ENCODE assay signal across 8 cellular contexts in genomic region chr17:50206604-50207293, GRCh38. TPM values are rescaled to one million over a fixed set of nuclear protein-coding genes. Genes with fewer than 3 reads are reported as not detected.
DNase-seq lines count a peak whose midpoint lies in the region; ATAC-seq and TF ChIP-seq lines count a peak whose summit lies in the region.

No MANE protein-coding gene starts in this region.

- no peaks in the 10 kb centered on the region for H3K27me3 ChIP-seq in ovary

- peaks cover 43% of the 10 kb centered on the region for H3K4me1 ChIP-seq in ovary (ENCODE audit: insufficient read depth)

- H3K27ac Mint-ChIP-seq in stimulated activated effector memory CD8-positive, alpha-beta T cell treated with anti-CD3 and anti-CD28 coated beads, Interleukin-12 subunit alpha, Interleukin-12 subunit beta, amount 100 ng/mL, for 72 hours = no peak overlapping the region
- no peak overlapping the region for H3K27ac Mint-ChIP-seq in activated CD8-positive, alpha-beta memory T cell treated with anti-CD3 and anti-CD28 coated beads, Interleukin-2, amount 10 ng/mL, durations not matched to agents 7 days and 5 days

- H3K36me3 ChIP-seq in ovary = no peaks in the 10 kb centered on the region

- TF ChIP-seq CTCF in epithelial cell of proximal tubule (conservative IDR thresholded peaks at IDR 0.05; ENCODE audit: low read depth, low read length) (no peak), ovary (IDR thresholded peaks at IDR 0.05) (no peak)

- H3K4me1 Mint-ChIP-seq in stimulated activated effector memory CD8-positive, alpha-beta T cell treated with anti-CD3 and anti-CD28 coated beads, Interleukin-12 subunit alpha, Interleukin-12 subunit beta, amount 100 ng/mL, for 72 hours = peaks cover 19% of the 10 kb centered on the region
- H3K4me1 Mint-ChIP-seq in activated CD8-positive, alpha-beta memory T cell treated with anti-CD3 and anti-CD28 coated beads, Interleukin-2, amount 10 ng/mL, durations not matched to agents 7 days and 5 days = no peaks in the 10 kb centered on the region

- H3K27ac ChIP-seq in ovary = peak overlapping the region; percentile 70 to 95

- peaks cover 79% of the 10 kb centered on the region for H3K27me3 Mint-ChIP-seq in activated CD8-positive, alpha-beta memory T cell treated with anti-CD3 and anti-CD28 coated beads, Interleukin-2, amount 10 ng/mL, durations not matched to agents 7 days and 5 days

- H3K9me3 ChIP-seq in ovary = no peaks in the 10 kb centered on the region

- ATAC-seq in stimulated activated effector memory CD8-positive, alpha-beta T cell treated with anti-CD3 and anti-CD28 coated beads, Interleukin-12 subunit alpha, Interleukin-12 subunit beta, amount 100 ng/mL, for 72 hours = no peak
- no peak for ATAC-seq in GM21576 (IDR thresholded peaks at IDR 0.05; ENCODE audit: unreplicated experiment)
- ATAC-seq in activated CD8-positive, alpha-beta memory T cell treated with anti-CD3 and anti-CD28 coated beads, Interleukin-2, amount 10 ng/mL, durations not matched to agents 7 days and 5 days = no peak

- intact Hi-C loops in ovary (cut with DNase I) = no loop called here

- H3K4me3 ChIP-seq in epithelial cell of proximal tubule (ENCODE audit: low read depth, low read length) (peak overlapping the region; percentile 19), ovary (no peak overlapping the region)

- no peaks in the 10 kb centered on the region for H3K36me3 Mint-ChIP-seq in stimulated activated effector memory CD8-positive, alpha-beta T cell treated with anti-CD3 and anti-CD28 coated beads, Interleukin-12 subunit alpha, Interleukin-12 subunit beta, amount 100 ng/mL, for 72 hours
- H3K36me3 Mint-ChIP-seq in activated CD8-positive, alpha-beta memory T cell treated with anti-CD3 and anti-CD28 coated beads, Interleukin-2, amount 10 ng/mL, durations not matched to agents 7 days and 5 days = no peaks in the 10 kb centered on the region

- H3K9me3 Mint-ChIP-seq in stimulated activated effector memory CD8-positive, alpha-beta T cell treated with anti-CD3 and anti-CD28 coated beads, Interleukin-12 subunit alpha, Interleukin-12 subunit beta, amount 100 ng/mL, for 72 hours = no peaks in the 10 kb centered on the region
- no peaks in the 10 kb centered on the region for H3K9me3 Mint-ChIP-seq in activated CD8-positive, alpha-beta memory T cell treated with anti-CD3 and anti-CD28 coated beads, Interleukin-2, amount 10 ng/mL, durations not matched to agents 7 days and 5 days (ENCODE audit: low read depth)

- TF ChIP-seq EP300 in ovary (IDR thresholded peaks at IDR 0.05) = no peak

- CTCF ChIA-PET in activated CD8-positive, alpha-beta memory T cell treated with anti-CD3 and anti-CD28 coated beads, Interleukin-2, amount 10 ng/mL, durations not matched to agents 7 days and 5 days (lab: Charles Lee) = interaction anchor here (0.6 to 7.7 kb wide), 6 partner anchors 8 to 91 kb away, joined by 3 to 244 read pairs (median 4); partner anchors contain the start of gene TMEM92

- WGBS in ovary, 3 donors = 14 to 17% (median 14%) methylated on average over 18 of the region's 18 CpGs

- no peak for TF ChIP-seq POLR2A in ovary (IDR thresholded peaks at IDR 0.05)

- H3K4me3 Mint-ChIP-seq in stimulated activated effector memory CD8-positive, alpha-beta T cell treated with anti-CD3 and anti-CD28 coated beads, Interleukin-12 subunit alpha, Interleukin-12 subunit beta, amount 100 ng/mL, for 72 hours = no peak overlapping the region
- no peak overlapping the region for H3K4me3 Mint-ChIP-seq in activated CD8-positive, alpha-beta memory T cell treated with anti-CD3 and anti-CD28 coated beads, Interleukin-2, amount 10 ng/mL, durations not matched to agents 7 days and 5 days

- DNase-seq in DMS 273 (lab: John Stamatoyannopoulos, UW; ENCODE audit: unreplicated experiment) = peak; percentile 90
- peak; percentile 33 for DNase-seq in NCI-H1105 treated with DMSO at 0.1 percent for 48 hours (lab: John Stamatoyannopoulos, UW)
- no peak for DNase-seq in epithelial cell of proximal tubule (ENCODE audit: low read depth)
- peak; percentile 75 to 87 (median 85) for DNase-seq in ovary
- DNase-seq in stimulated activated effector memory CD8-positive, alpha-beta T cell treated with anti-CD3 and anti-CD28 coated beads, Interleukin-12 subunit alpha, Interleukin-12 subunit beta, amount 100 ng/mL, for 72 hours (ENCODE audit: low spot score in 2 of 2) = no peak
- DNase-seq in activated CD8-positive, alpha-beta memory T cell treated with anti-CD3 and anti-CD28 coated beads, Interleukin-2, amount 10 ng/mL, durations not matched to agents 7 days and 5 days = no peak
- DNase-seq in NCI-H2196 treated with DMSO at 0.1 percent for 48 hours (lab: John Stamatoyannopoulos, UW; ENCODE audit: unreplicated experiment) = no peak

RNA-seq across cellular contexts. Expression of gene COL1A1, which starts 5.3 kb away (rescaled TPM):
- total RNA-seq in epithelial cell of proximal tubule (13.9 and 105 TPM in 2 replicates), ovary (1,000 to 10,000 TPM in 1 of 7 donors, 100 to 1,000 TPM in 5, 10 to 100 TPM in 1; 71.2 to 1,087 (median 550) TPM)
- polyA plus RNA-seq in ovary = 100 to 1,000 TPM; 260 to 321 TPM
- total RNA-seq in activated CD8-positive, alpha-beta memory T cell treated with anti-CD3 and anti-CD28 coated beads, Interleukin-2, amount 10 ng/mL, durations not matched to agents 7 days and 5 days = 1 to 10 TPM in 1 of 2 experiments, under 1 TPM in 1; 0.67 to 1.6 TPM

RNA-seq across cellular contexts. Expression of gene SGCA, which starts 40.9 kb away (rescaled TPM):
- 0.69 TPM in 1 of 2 replicates, not detected in the other for total RNA-seq in epithelial cell of proximal tubule
- total RNA-seq in ovary = 1 to 10 TPM in 5 of 7 donors, under 1 TPM in 2; 0.48 to 3.4 (median 1.2) TPM
- 1 to 10 TPM; 2.2 to 3.4 TPM for polyA plus RNA-seq in ovary
- under 1 TPM in 1 of 2 experiments, not detected in 1; 0.23 TPM for total RNA-seq in activated CD8-positive, alpha-beta memory T cell treated with anti-CD3 and anti-CD28 coated beads, Interleukin-2, amount 10 ng/mL, durations not matched to agents 7 days and 5 days

RNA-seq across cellular contexts. Expression of gene PPP1R9B, which starts 56.3 kb away (rescaled TPM):
- total RNA-seq in epithelial cell of proximal tubule (32.9 and 33.8 TPM in 2 replicates), ovary (100 to 1,000 TPM in 1 of 7 donors, 10 to 100 TPM in 6; 14.8 to 109 (median 75.4) TPM)
- 10 to 100 TPM; 17.8 to 33.0 TPM for polyA plus RNA-seq in ovary
- 100 to 1,000 TPM; 108 to 121 TPM for total RNA-seq in activated CD8-positive, alpha-beta memory T cell treated with anti-CD3 and anti-CD28 coated beads, Interleukin-2, amount 10 ng/mL, durations not matched to agents 7 days and 5 days

Comparison
In these comparisons a context has a peak if more than half of its experiments do, and no peak if none do; other contexts are left out.
1. DNase-seq: peak in DMS 273 (single experiment), NCI-H1105 treated with DMSO at 0.1 percent for 48 hours (single experiment) and ovary (5 of 5); none in epithelial cell of proximal tubule (single experiment), stimulated activated effector memory CD8-positive, alpha-beta T cell treated with anti-CD3 and anti-CD28 coated beads, Interleukin-12 subunit alpha, Interleukin-12 subunit beta, amount 100 ng/mL, for 72 hours (0 of 2), activated CD8-positive, alpha-beta memory T cell treated with anti-CD3 and anti-CD28 coated beads, Interleukin-2, amount 10 ng/mL, durations not matched to agents 7 days and 5 days (single experiment) and NCI-H2196 treated with DMSO at 0.1 percent for 48 hours (single experiment).